10 cellular contexts compared by ENCODE assay signal in the genomic region with DNA sequence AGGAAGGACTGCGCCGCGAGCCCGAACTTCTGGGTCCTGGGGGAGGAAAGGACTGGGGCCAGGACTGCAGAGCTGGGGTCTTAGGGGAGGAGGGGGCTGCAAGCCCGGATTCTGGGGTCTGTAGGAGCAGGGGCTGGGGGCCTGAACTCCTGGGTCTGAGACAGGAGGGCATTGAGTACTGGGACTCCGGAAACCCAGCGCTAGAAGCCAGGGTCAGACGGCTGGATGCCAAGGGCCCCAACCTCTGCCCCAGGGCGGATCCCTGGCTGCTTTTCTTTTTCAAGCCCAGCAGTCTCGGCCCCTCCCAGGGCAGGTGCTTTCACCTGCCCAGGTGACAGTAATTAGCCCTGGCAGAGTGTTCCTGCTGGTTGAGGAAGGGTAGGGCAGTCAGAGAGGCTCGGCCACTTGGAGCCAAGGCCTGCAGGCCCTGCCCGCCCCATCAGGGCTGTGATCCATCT. TPM values are rescaled to one million over a fixed set of nuclear protein-coding genes. Genes with fewer than 3 reads are reported as not detected.
DNase-seq lines count a peak whose midpoint lies in the region; FAIRE-seq and TF ChIP-seq lines count a peak whose summit lies in the region.
"Had no signal": no experiment of that assay in that cellular context is flagged by ENCODE, and none has a peak within 500 bp of the region (broad histone marks: within the 10 kb centered on the region; RNA-seq: fewer than 3 reads in every experiment).

No MANE protein-coding gene starts in this region.

- H3K27ac Mint-ChIP-seq in endothelial cell (ENCODE audit: unreplicated experiment), result no peak overlapping the region

- no peak overlapping the region for H3K27ac ChIP-seq in HUES48 (ENCODE audit: low read depth, low read length)
- H3K27ac ChIP-seq in small intestine (ENCODE audit: low read depth in 1 of 2, low read length in 1 of 2), result peak overlapping the region; percentile 97 to 98
- no peak overlapping the region for H3K27ac ChIP-seq in A673 (ENCODE audit: low read depth, low read length, poor library complexity, severe bottlenecking)

- BruUV-seq in A673 (replicated peaks; lab: Mats Ljungman, UMichigan), result no TSS peak

- H3K36me3 Mint-ChIP-seq in endothelial cell (ENCODE audit: low read depth, unreplicated experiment), result peaks cover 13% of the 10 kb centered on the region

- H3K4me3 Mint-ChIP-seq in endothelial cell (ENCODE audit: unreplicated experiment), result no peak overlapping the region

- intact Hi-C loops in A673 (cut with micrococcal nuclease; ENCODE audit: unreplicated experiment), result no loop called here

- no peaks in the 10 kb centered on the region for H3K4me1 Mint-ChIP-seq in endothelial cell (ENCODE audit: unreplicated experiment)

- H3K36me3 ChIP-seq in HUES48 (ENCODE audit: control insufficient read depth, insufficient read depth, low read length) (peaks cover 2% of the 10 kb centered on the region; the same call in 1 of the 2 replicates), small intestine (ENCODE audit: control insufficient read depth in 2 of 2, insufficient read depth in 2 of 2, low read length in 2 of 2) (peaks cover 0 to 4% of the 10 kb centered on the region in 2 donors), A673 (ENCODE audit: insufficient read depth, low read length, poor library complexity, severe bottlenecking) (no peaks in the 10 kb centered on the region)

- no peak for FAIRE-seq in small intestine (lab: Jason Lieb, UNC)

- peaks cover 11% of the 10 kb centered on the region for H3K27me3 Mint-ChIP-seq in endothelial cell (ENCODE audit: unreplicated experiment)

- H3K27me3 ChIP-seq in HUES48 (ENCODE audit: control insufficient read depth, insufficient read depth, low read length) (peaks cover 14% of the 10 kb centered on the region), small intestine (ENCODE audit: control insufficient read depth in 2 of 2, insufficient read depth in 2 of 2, low read length in 2 of 2) (peaks cover 0 to 8% of the 10 kb centered on the region in 2 donors), A673 (replicated peaks; ENCODE audit: insufficient read depth, low read depth, low read length, poor library complexity) (peaks cover 37% of the 10 kb centered on the region)

- H3K9ac ChIP-seq in HUES48 (ENCODE audit: low read depth, low read length), result no peak overlapping the region

- H3K4me3 ChIP-seq in HUES48 (ENCODE audit: low read depth, low read length) (peak overlapping the region; percentile 72), small intestine (ENCODE audit: low read depth in 1 of 2, low read length in 2 of 2) (peak overlapping the region; percentile 11 to 73), A673 (ENCODE audit: low read depth, low read length, poor library complexity, severe bottlenecking) (no peak overlapping the region)

- WGBS in small intestine, 3 donors, result 6 to 17% (median 10%) methylated on average over 12 of the region's 12 CpGs

- H3K9me3 Mint-ChIP-seq in endothelial cell (ENCODE audit: unreplicated experiment), result peaks cover 11% of the 10 kb centered on the region

- DNase-seq in NCI-H774 (lab: John Stamatoyannopoulos, UW) (peak; percentile 64), iPS-NIHi7 (ENCODE audit: extremely low spot score) (peak; percentile 38), small intestine (peak; percentile 97), hippocampal formation (lab: John Stamatoyannopoulos, UW) (no peak), A673 (ENCODE audit: low spot score) (no peak), endothelial cell (ENCODE audit: low spot score) (no peak), COLO829 (ENCODE audit: low spot score) (no peak)
- DNase-seq: activated CD4-positive, alpha-beta T cell treated with anti-CD3 and anti-CD28 coated beads for 4 hours had no signal

- no peak for TF ChIP-seq CTCF in A673 (conservative IDR thresholded peaks at IDR 0.05; ENCODE audit: low read depth, low read length)
- TF ChIP-seq CTCF in endothelial cell (IDR thresholded peaks at IDR 0.05; ENCODE audit: unreplicated experiment), result no peak

- CTCF ChIA-PET in A673 (lab: Charles Lee), result no interaction called here

- peaks cover 6% of the 10 kb centered on the region; the same call in 1 of the 2 replicates for H3K4me1 ChIP-seq in HUES48 (ENCODE audit: control insufficient read depth, insufficient read depth, low read length)
- H3K4me1 ChIP-seq in small intestine (ENCODE audit: control insufficient read depth in 2 of 2, insufficient read depth in 1 of 2, low read depth in 1 of 2, low read length in 1 of 2), result peaks cover 0 to 2% of the 10 kb centered on the region in 2 donors
- H3K4me1 ChIP-seq in A673 (ENCODE audit: insufficient read depth, low read length, poor library complexity, severe bottlenecking), result no peaks in the 10 kb centered on the region

- POLR2A ChIA-PET in A673 (lab: Charles Lee; ENCODE audit: low non-redundant PET), result no interaction called here

- H3K9me3 ChIP-seq in HUES48 (ENCODE audit: control insufficient read depth, insufficient read depth, low read length) (no peaks in the 10 kb centered on the region), small intestine (ENCODE audit: control insufficient read depth, low read depth) (no peaks in the 10 kb centered on the region), A673 (ENCODE audit: low read depth, low read length, poor library complexity, severe bottlenecking) (no peaks in the 10 kb centered on the region)

RNA-seq across cellular contexts. Expression of gene MYH14, which starts 2.3 kb away (rescaled TPM):
- 100 to 1,000 TPM; 202 to 392 (median 216) TPM for polyA plus RNA-seq in small intestine
- 0.84 and 1.4 TPM in 2 replicates for total RNA-seq in A673 (2021)
- not detected for total RNA-seq in endothelial cell (ENCODE audit: unreplicated experiment)
- total RNA-seq: fibroblast of villous mesenchyme had no signal

RNA-seq across cellular contexts. Expression of gene IZUMO2, which starts 42.6 kb away (rescaled TPM):
- polyA plus RNA-seq in small intestine, result under 1 TPM in 1 of 3 donors, not detected in 2; 0.09 TPM
- total RNA-seq in A673 (2021), result not detected in 2 replicates
- total RNA-seq in endothelial cell (ENCODE audit: unreplicated experiment), result not detected
- total RNA-seq: fibroblast of villous mesenchyme had no signal

Comparison
In these comparisons a context has a peak if more than half of its experiments do, and no peak if none do; other contexts are left out.
1. H3K27ac ChIP-seq: peak in small intestine (2 of 2); none in HUES48 (single experiment) and A673 (single experiment).
2. DNase-seq: peak in NCI-H774 (single experiment), iPS-NIHi7 (single experiment) and small intestine (single experiment); none in hippocampal formation (0 of 2), A673 (single experiment), endothelial cell (single experiment) and COLO829 (single experiment).